ENCODE assay signal across 8 cellular contexts in the genomic region with DNA sequence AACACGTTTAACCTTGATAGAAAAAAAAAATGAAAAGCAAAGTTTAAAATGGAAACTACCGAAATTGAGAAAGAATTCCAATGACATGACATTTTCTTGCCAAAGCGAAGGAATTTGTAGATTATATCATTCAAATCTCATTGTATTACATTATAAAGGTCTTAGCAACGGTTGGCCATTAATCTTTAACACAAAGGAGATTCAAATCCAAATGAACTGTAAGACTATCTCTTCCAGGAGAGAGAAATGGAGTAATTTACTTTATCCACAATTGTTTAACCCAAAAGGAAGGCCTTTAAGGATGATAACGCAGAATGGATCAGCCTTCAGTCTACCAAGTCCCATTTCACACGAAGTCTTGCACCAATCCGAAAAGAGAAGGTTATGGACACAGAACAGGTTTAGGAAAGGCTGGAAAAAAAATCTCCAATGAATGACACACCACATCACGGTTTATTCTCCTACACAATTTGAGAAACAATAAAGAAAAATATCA. TPM values are rescaled to one million over a fixed set of nuclear protein-coding genes. Genes with fewer than 3 reads are reported as not detected.
A peak's percentile ranks its signal among the peaks of the same experiment; 100 is the strongest.
DNase-seq lines count a peak whose midpoint lies in the region; TF ChIP-seq lines count a peak whose summit lies in the region.

No MANE protein-coding gene starts in this region.

- in situ Hi-C loops in Caki2 (cut with HindIII; ENCODE audit: low pct_unique_long_range_greater_than_20kb, low sequenced_read_pairs): no loop called here

- peaks cover 54% of the 10 kb centered on the region for H3K4me1 Mint-ChIP-seq in nephron

- H3K9me3 Mint-ChIP-seq in nephron: no peaks in the 10 kb centered on the region

- no peaks in the 10 kb centered on the region for H3K9me3 ChIP-seq in MG63

- H3K27me3 ChIP-seq in MG63: no peaks in the 10 kb centered on the region

- DNase-seq in Caki2 (ENCODE audit: low read depth) (peak; percentile 49), MG63 (no peak), dermis blood vessel endothelial cell (peak; percentile 50), GDM1 (lab: John Stamatoyannopoulos, UW) (no peak), 8988T (no peak), ecto neural progenitor cell (ENCODE audit: low spot score) (no peak), NCI-H187 (lab: John Stamatoyannopoulos, UW) (no peak)

- TF ChIP-seq CTCF in nephron (IDR thresholded peaks at IDR 0.05; ENCODE audit: unreplicated experiment in 3 of 3): no peak

- peaks cover 8% of the 10 kb centered on the region for H3K36me3 Mint-ChIP-seq in nephron (ENCODE audit: low read depth)

- H3K4me3 ChIP-seq in MG63: peak overlapping the region; percentile 94

- H3K27me3 Mint-ChIP-seq in nephron (ENCODE audit: low read depth): no peaks in the 10 kb centered on the region

- peak overlapping the region; percentile 83 to 99 (median 96) for H3K27ac Mint-ChIP-seq in nephron

- peaks cover 36% of the 10 kb centered on the region for H3K36me3 ChIP-seq in MG63

- peak overlapping the region; percentile 94 to 99 (median 96) for H3K4me3 Mint-ChIP-seq in nephron

RNA-seq across cellular contexts. Expression of gene ENAH, which starts 1.5 kb away (rescaled TPM):
- 69.6 and 87.9 TPM in 2 replicates for total RNA-seq in Caki2 (2014; rRNA removed; shearing (Covaris generic); ENCODE audit: low replicate concordance)
- 121 and 171 TPM in 2 replicates for total RNA-seq in MG63 (2014; rRNA removed; shearing (Covaris generic); ENCODE audit: low replicate concordance)
- total RNA-seq in dermis blood vessel endothelial cell: 47.0 and 63.1 TPM in 2 replicates

Comparison
In these comparisons a context has a peak if more than half of its experiments do, and no peak if none do; other contexts are left out.
1. DNase-seq: peak in Caki2 (single experiment) and dermis blood vessel endothelial cell (single experiment); none in MG63 (single experiment), GDM1 (single experiment), 8988T (single experiment), ecto neural progenitor cell (single experiment) and NCI-H187 (0 of 2).